Comparison of ENCODE assay signal across 8 cellular contexts in the genomic region with DNA sequence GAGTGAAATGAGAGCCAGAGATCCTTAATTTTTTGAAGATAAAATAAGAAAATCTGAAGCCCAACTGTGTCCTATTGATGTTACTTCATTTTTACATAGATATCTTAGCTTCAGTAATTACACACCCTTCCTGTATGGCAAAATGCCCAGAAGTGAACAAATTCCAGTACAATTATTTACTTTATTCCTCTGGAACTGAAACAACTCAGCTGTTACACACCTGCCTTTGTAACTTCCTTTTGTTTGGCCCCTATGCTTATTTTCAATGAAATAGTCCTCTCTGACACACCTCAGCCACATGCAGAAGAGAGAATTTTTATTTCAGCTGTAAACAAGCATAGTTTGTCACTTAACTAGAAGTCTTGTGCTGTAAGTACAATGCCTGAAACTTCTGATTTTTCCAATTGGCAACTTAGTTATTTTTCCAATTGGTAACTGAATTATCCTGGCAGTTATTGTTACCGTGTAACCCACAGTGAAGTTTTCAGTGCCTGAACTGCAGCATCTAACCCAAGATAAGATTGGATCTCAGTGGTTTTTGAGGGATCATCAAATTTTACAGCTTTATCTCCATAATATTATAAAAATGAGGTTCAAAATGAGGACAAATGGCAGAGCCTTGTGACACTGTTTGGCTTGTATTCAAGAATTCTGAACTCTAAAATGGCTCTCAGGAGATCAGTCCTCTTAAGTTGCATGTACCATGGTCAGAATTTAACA.
A peak's percentile ranks its signal among the peaks of the same experiment; 100 is the strongest.
DNase-seq lines count a peak whose midpoint lies in the region; ATAC-seq and TF ChIP-seq lines count a peak whose summit lies in the region.

No MANE protein-coding gene starts in this region.

- H3K36me3 ChIP-seq in PC-3 (ENCODE audit: low read depth, low read length), result no peaks in the 10 kb centered on the region
- H3K36me3 ChIP-seq in fibroblast of lung (ENCODE audit: control insufficient read depth, insufficient read depth, low read length), result no peaks in the 10 kb centered on the region

- H3K4me3 ChIP-seq in PC-3 (ENCODE audit: low read length) (no peak overlapping the region), fibroblast of lung (replicated peaks in 1 of 4; ENCODE audit: control extremely low read depth in 1 of 4, insufficient read depth in 1 of 4, low read depth in 3 of 4, low read length in 4 of 4) (no peak overlapping the region)

- no peaks in the 10 kb centered on the region for H3K9me2 ChIP-seq in PC-3 (replicated peaks; ENCODE audit: low read length)

- intact Hi-C loops in PC-3 (cut with micrococcal nuclease), result loop anchor here (1.0 to 5.0 kb wide), 4 partner anchors 61 to 208 kb away; no protein-coding TSS in a partner anchor
- intact Hi-C loops in sciatic nerve (cut with DNase I), result no loop called here
- intact Hi-C loops in posterior cingulate gyrus (cut with DNase I), result loop anchor here (10.0 kb wide), 1 partner anchor 215 kb away; no protein-coding TSS in a partner anchor

- no peaks in the 10 kb centered on the region for H3K27me3 Mint-ChIP-seq in HFFc6 (ENCODE audit: insufficient read depth)
- H3K27me3 Mint-ChIP-seq in activated CD8-positive, alpha-beta memory T cell treated with anti-CD3 and anti-CD28 coated beads, Interleukin-2, amount 10 ng/mL, durations not matched to agents 7 days and 5 days, result no peaks in the 10 kb centered on the region

- H3K9me3 Mint-ChIP-seq in HFFc6, result no peaks in the 10 kb centered on the region
- no peaks in the 10 kb centered on the region for H3K9me3 Mint-ChIP-seq in activated CD8-positive, alpha-beta memory T cell treated with anti-CD3 and anti-CD28 coated beads, Interleukin-2, amount 10 ng/mL, durations not matched to agents 7 days and 5 days (ENCODE audit: low read depth)

- no peaks in the 10 kb centered on the region for H3K27me3 ChIP-seq in PC-3 (ENCODE audit: low read length)
- no peaks in the 10 kb centered on the region for H3K27me3 ChIP-seq in fibroblast of lung (ENCODE audit: control insufficient read depth, insufficient read depth, low read length)

- H3K27ac Mint-ChIP-seq in HFFc6, result peak overlapping the region; percentile 54
- no peak overlapping the region for H3K27ac Mint-ChIP-seq in activated CD8-positive, alpha-beta memory T cell treated with anti-CD3 and anti-CD28 coated beads, Interleukin-2, amount 10 ng/mL, durations not matched to agents 7 days and 5 days

- peak overlapping the region; percentile 60 for H3K4me2 ChIP-seq in PC-3 (ENCODE audit: low read length)
- peak overlapping the region; percentile 16 for H3K4me2 ChIP-seq in fibroblast of lung (ENCODE audit: extremely low read depth, insufficient read depth, low read length)

- TF ChIP-seq CTCF in HFFc6 (IDR thresholded peaks at IDR 0.05), result no peak
- TF ChIP-seq CTCF in PC-3 (conservative IDR thresholded peaks at IDR 0.05; ENCODE audit: low read depth, low read length), result no peak
- TF ChIP-seq CTCF in fibroblast of lung (conservative IDR thresholded peaks at IDR 0.05 in 1 of 2, IDR thresholded peaks at IDR 0.05 in 1 of 2; ENCODE audit: low read depth in 1 of 2, low read length in 2 of 2), result no peak

- peaks cover 32% of the 10 kb centered on the region for H3K4me1 Mint-ChIP-seq in HFFc6 (ENCODE audit: low read depth)
- H3K4me1 Mint-ChIP-seq in activated CD8-positive, alpha-beta memory T cell treated with anti-CD3 and anti-CD28 coated beads, Interleukin-2, amount 10 ng/mL, durations not matched to agents 7 days and 5 days, result peaks cover 8% of the 10 kb centered on the region

- no peak overlapping the region for H2AFZ ChIP-seq in PC-3 (ENCODE audit: low read length)
- H2AFZ ChIP-seq in fibroblast of lung (ENCODE audit: low read length), result no peak overlapping the region

- H4K20me1 ChIP-seq in PC-3 (ENCODE audit: low read length) (no peaks in the 10 kb centered on the region), fibroblast of lung (ENCODE audit: control insufficient read depth, extremely low read depth, insufficient read depth, low read length) (no peaks in the 10 kb centered on the region)

- H3K36me3 Mint-ChIP-seq in HFFc6 (ENCODE audit: low read depth), result peaks cover 25% of the 10 kb centered on the region
- peaks cover 4% of the 10 kb centered on the region for H3K36me3 Mint-ChIP-seq in activated CD8-positive, alpha-beta memory T cell treated with anti-CD3 and anti-CD28 coated beads, Interleukin-2, amount 10 ng/mL, durations not matched to agents 7 days and 5 days

- H3K4me1 ChIP-seq in PC-3 (ENCODE audit: insufficient read depth, low read length), result peaks cover 17% of the 10 kb centered on the region
- no peaks in the 10 kb centered on the region for H3K4me1 ChIP-seq in fibroblast of lung (ENCODE audit: control insufficient read depth, extremely low read depth, insufficient read depth, low read length)

- DNase-seq in HFFc6 (peak; percentile 61), PC-3 (peak; percentile 96), fibroblast of lung (ENCODE audit: low read depth in 2 of 2) (peak; percentile 85 to 86), sciatic nerve (ENCODE audit: low spot score) (no peak), AG08396 (ENCODE audit: low spot score) (no peak), cerebellar cortex (ENCODE audit: low spot score) (no peak), posterior cingulate gyrus (no peak)
- no peak for DNase-seq in activated CD8-positive, alpha-beta memory T cell treated with anti-CD3 and anti-CD28 coated beads, Interleukin-2, amount 10 ng/mL, durations not matched to agents 7 days and 5 days

- H3K79me2 ChIP-seq in PC-3 (ENCODE audit: low read length), result no peaks in the 10 kb centered on the region
- no peaks in the 10 kb centered on the region for H3K79me2 ChIP-seq in fibroblast of lung (ENCODE audit: control insufficient read depth, insufficient read depth, low read length)

- H3K27ac ChIP-seq in PC-3 (ENCODE audit: low read length) (peak overlapping the region; percentile 49), fibroblast of lung (ENCODE audit: insufficient read depth, low read length) (no peak overlapping the region)

- POLR2A ChIA-PET in PC-3 (lab: Charles Lee; ENCODE audit: unreplicated experiment), result no interaction called here

- H3F3A ChIP-seq in PC-3 (ENCODE audit: low read length, unreplicated experiment), result peaks cover 5% of the 10 kb centered on the region

- CTCF ChIA-PET in PC-3 (lab: Charles Lee), result interaction anchor here (1.0 kb wide), 1 partner anchor 82 kb away, joined by 3 read pairs; a partner anchor contains a TSS
- CTCF ChIA-PET in activated CD8-positive, alpha-beta memory T cell treated with anti-CD3 and anti-CD28 coated beads, Interleukin-2, amount 10 ng/mL, durations not matched to agents 7 days and 5 days (lab: Charles Lee), result no interaction called here

- H3K9ac ChIP-seq in PC-3 (ENCODE audit: low read length), result no peak overlapping the region
- no peak overlapping the region for H3K9ac ChIP-seq in fibroblast of lung (ENCODE audit: insufficient read depth, low read length)

- H3K9me3 ChIP-seq in PC-3 (ENCODE audit: low read length), result no peaks in the 10 kb centered on the region
- H3K9me3 ChIP-seq in fibroblast of lung (ENCODE audit: control insufficient read depth, insufficient read depth, low read depth, low read length), result no peaks in the 10 kb centered on the region

- H3K4me3 Mint-ChIP-seq in HFFc6, result 0 out of 2 replicates have a peak overlapping the region, but pooled peaks have one; percentile 30
- H3K4me3 Mint-ChIP-seq in activated CD8-positive, alpha-beta memory T cell treated with anti-CD3 and anti-CD28 coated beads, Interleukin-2, amount 10 ng/mL, durations not matched to agents 7 days and 5 days, result no peak overlapping the region

- BruUV-seq in PC-3 (replicated peaks; lab: Mats Ljungman, UMichigan), result no TSS peak

- peak; percentile 89 for ATAC-seq in PC-3
- ATAC-seq in sciatic nerve, result peak; percentile 44
- ATAC-seq in activated CD8-positive, alpha-beta memory T cell treated with anti-CD3 and anti-CD28 coated beads, Interleukin-2, amount 10 ng/mL, durations not matched to agents 7 days and 5 days, result no peak

Comparison
In these comparisons a context has a peak if more than half of its experiments do, and no peak if none do; other contexts are left out.
1. DNase-seq: peak in HFFc6 (single experiment), PC-3 (single experiment) and fibroblast of lung (2 of 2); none in sciatic nerve (single experiment), AG08396 (single experiment), cerebellar cortex (single experiment), posterior cingulate gyrus (0 of 10) and activated CD8-positive, alpha-beta memory T cell treated with anti-CD3 and anti-CD28 coated beads, Interleukin-2, amount 10 ng/mL, durations not matched to agents 7 days and 5 days (single experiment).